ENCODE assay signal across 9 cellular contexts in genomic region chr3:127406309-127407025, GRCh38.
DNase-seq lines count a peak whose midpoint lies in the region; ATAC-seq, FAIRE-seq and TF ChIP-seq lines count a peak whose summit lies in the region.
"Had no signal": no experiment of that assay in that cellular context is flagged by ENCODE, and none has a peak within 500 bp of the region (broad histone marks: within the 10 kb centered on the region; RNA-seq: fewer than 3 reads in every experiment).

No MANE protein-coding gene starts in this region.

- POLR2A ChIA-PET in BJ (lab: Charles Lee): no interaction called here

- H3K4me1 ChIP-seq in Peyer's patch: no peaks in the 10 kb centered on the region

- DNase-seq in BJ (ENCODE audit: low read depth): no peak
- DNase-seq in GM18507 (ENCODE audit: extremely low spot score, insufficient read length, low read depth): peak; percentile 14
- peak in 2 of 3 donors; percentile 40 to 44 for DNase-seq in Peyer's patch
- DNase-seq in islet precursor cell: peak; percentile 82
- no peak for DNase-seq in hypothalamus (lab: John Stamatoyannopoulos, UW)
- DNase-seq in NCI-H345 (lab: John Stamatoyannopoulos, UW): no peak
- DNase-seq: NCI-H1436 treated with DMSO at 0.1 percent for 48 hours had no signal

- no peak for TF ChIP-seq POLR2A in Peyer's patch (IDR thresholded peaks at IDR 0.05)

- TF ChIP-seq CTCF in BJ (IDR thresholded peaks at IDR 0.05; ENCODE audit: insufficient read depth, low read depth, low read length): peak; percentile 20; the same call in 1 of the 2 replicates
- peak in 1 of 6 experiments; percentile 4 for TF ChIP-seq CTCF in Peyer's patch (IDR thresholded peaks at IDR 0.05)

- FAIRE-seq in GM18507 (lab: Jason Lieb, UNC): peak; percentile 46

- no peak overlapping the region for H3K27ac ChIP-seq in Peyer's patch

- CTCF ChIA-PET in BJ (lab: Yijun Ruan, JAX): no interaction called here

- H3K27me3 ChIP-seq in BJ (ENCODE audit: control insufficient read depth, insufficient read depth, low read length) (no peaks in the 10 kb centered on the region; the same call in 1 of the 2 replicates), Peyer's patch (no peaks in the 10 kb centered on the region)

- H3K9me3 ChIP-seq in Peyer's patch: no peaks in the 10 kb centered on the region

- H3K4me3 ChIP-seq in BJ (ENCODE audit: low read depth, low read length): no peak overlapping the region
- no peak overlapping the region for H3K4me3 ChIP-seq in Peyer's patch

- no peaks in the 10 kb centered on the region for H3K36me3 ChIP-seq in BJ (ENCODE audit: control insufficient read depth, insufficient read depth, low read length)
- no peaks in the 10 kb centered on the region for H3K36me3 ChIP-seq in Peyer's patch

- ATAC-seq in GM21447 (IDR thresholded peaks at IDR 0.05; ENCODE audit: unreplicated experiment) (no peak), HG03521 (IDR thresholded peaks at IDR 0.05; ENCODE audit: unreplicated experiment) (no peak)

Comparison
In these comparisons a context has a peak if more than half of its experiments do, and no peak if none do; other contexts are left out.
1. DNase-seq: peak in GM18507 (single experiment), Peyer's patch (2 of 3) and islet precursor cell (single experiment); none in BJ (single experiment), hypothalamus (0 of 51) and NCI-H345 (single experiment).